In the genomic region with DNA sequence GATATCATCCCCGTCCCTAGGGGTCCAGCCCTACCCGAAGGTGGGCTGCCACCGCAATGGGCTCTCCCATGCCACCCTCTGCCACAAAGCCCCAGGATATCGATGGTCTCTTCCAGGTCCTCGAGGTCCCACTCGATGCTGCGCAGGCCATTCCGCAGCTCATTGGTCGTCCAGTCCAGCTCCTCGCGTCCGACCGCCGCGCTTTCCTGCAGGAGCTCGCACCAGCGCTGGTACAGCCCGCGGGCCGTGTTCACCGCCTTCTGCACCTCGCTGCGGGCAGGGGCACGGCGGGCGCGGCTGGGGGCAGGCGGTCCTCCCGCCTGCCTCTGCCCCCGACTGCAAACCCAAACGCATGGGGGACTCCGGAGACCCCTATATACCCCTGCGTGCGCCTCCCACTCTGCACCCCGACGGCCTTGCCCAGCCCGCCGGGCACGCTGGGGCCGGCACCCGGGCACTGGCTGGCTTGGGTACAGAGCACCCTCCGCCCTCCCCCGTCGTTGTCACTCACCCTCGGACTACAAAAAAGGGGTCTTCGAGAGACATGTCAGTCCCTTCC, we compare ENCODE assay signal across 8 cellular contexts. TPM values are rescaled to one million over a fixed set of nuclear protein-coding genes. Genes with fewer than 3 reads are reported as not detected.
A peak's percentile ranks its signal among the peaks of the same experiment; 100 is the strongest.
DNase-seq lines count a peak whose midpoint lies in the region; ATAC-seq lines count a peak whose summit lies in the region.

No MANE protein-coding gene starts in this region.

- H3K9me3 Mint-ChIP-seq in naive thymus-derived CD8-positive, alpha-beta T cell, result peaks cover 0 to 8% (median 0%) of the 10 kb centered on the region in 9 donors

- H3K27ac ChIP-seq in HUES6 (ENCODE audit: low read depth, low read length) (peak overlapping the region; percentile 96; the same call in 1 of the 2 replicates), epithelial cell of prostate (peak overlapping the region; percentile 99)

- H3K9me3 ChIP-seq in HUES6 (ENCODE audit: control insufficient read depth, insufficient read depth, low read depth, low read length), result no peaks in the 10 kb centered on the region

- H3K4me3 Mint-ChIP-seq in naive thymus-derived CD8-positive, alpha-beta T cell, result peak overlapping the region; percentile 93 to 99 (median 98)

- POLR2A ChIA-PET in naive thymus-derived CD8-positive, alpha-beta T cell (lab: Charles Lee), result interaction anchor here (0.9 to 13.4 kb wide), 11 partner anchors 8 to 357 kb away, joined by 3 to 918 read pairs (median 6); partner anchors contain the start of gene NACC1

- H3K36me3 Mint-ChIP-seq in naive thymus-derived CD8-positive, alpha-beta T cell, result peaks cover 9 to 19% (median 14%) of the 10 kb centered on the region in 3 donors

- peaks cover 19% of the 10 kb centered on the region for H3K36me3 ChIP-seq in HUES6 (ENCODE audit: control insufficient read depth, insufficient read depth, low read length)

- DNase-seq in NCI-H2196 (lab: John Stamatoyannopoulos, UW; ENCODE audit: unreplicated experiment) (peak; percentile 23), NCI-H2196 treated with DMSO at 0.1 percent for 48 hours (lab: John Stamatoyannopoulos, UW; ENCODE audit: unreplicated experiment) (no peak), T1000 (lab: John Stamatoyannopoulos, UW) (peak; percentile 46), epithelial cell of prostate (ENCODE audit: low read depth, low spot score) (no peak), middle frontal gyrus (ENCODE audit: extremely low spot score, low spot score) (no peak), NAMALWA (ENCODE audit: low spot score) (no peak)
- DNase-seq in naive thymus-derived CD8-positive, alpha-beta T cell, result peak in 2 of 10 donors; percentile 11 to 36

- peaks cover 22 to 44% (median 25%) of the 10 kb centered on the region in 4 donors for H3K4me1 Mint-ChIP-seq in naive thymus-derived CD8-positive, alpha-beta T cell

- H3K27me3 ChIP-seq in HUES6 (ENCODE audit: control insufficient read depth, insufficient read depth, low read length), result no peaks in the 10 kb centered on the region

- H3K4me1 ChIP-seq in HUES6 (ENCODE audit: control insufficient read depth, insufficient read depth, low read length), result no peaks in the 10 kb centered on the region

- peak overlapping the region; percentile 99 for H3K9ac ChIP-seq in HUES6 (ENCODE audit: low read length)

- H3K4me3 ChIP-seq in HUES6 (ENCODE audit: low read depth, low read length), result peak overlapping the region; percentile 92

- peak; percentile 1 to 11 for ATAC-seq in naive thymus-derived CD8-positive, alpha-beta T cell

- peaks cover 0 to 3% (median 0%) of the 10 kb centered on the region in 5 donors for H3K27me3 Mint-ChIP-seq in naive thymus-derived CD8-positive, alpha-beta T cell

- peak overlapping the region; percentile 60 to 100 (median 98) for H3K27ac Mint-ChIP-seq in naive thymus-derived CD8-positive, alpha-beta T cell

RNA-seq across cellular contexts. Expression of gene STX10, which starts 0.5 kb away (rescaled TPM):
- total RNA-seq in naive thymus-derived CD8-positive, alpha-beta T cell, result 10 to 100 TPM; 60.2 to 62.8 TPM
- polyA plus RNA-seq in naive thymus-derived CD8-positive, alpha-beta T cell, result 10 to 100 TPM; 36.1 to 56.2 (median 50.2) TPM

RNA-seq across cellular contexts. Expression of gene IER2, which starts 0.5 kb away (rescaled TPM):
- total RNA-seq in naive thymus-derived CD8-positive, alpha-beta T cell, result 100 to 1,000 TPM; 105 to 112 TPM
- polyA plus RNA-seq in naive thymus-derived CD8-positive, alpha-beta T cell, result 100 to 1,000 TPM; 100 to 162 (median 107) TPM

RNA-seq across cellular contexts. Expression of gene NACC1, which starts 31.6 kb away (rescaled TPM):
- total RNA-seq in naive thymus-derived CD8-positive, alpha-beta T cell, result 10 to 100 TPM; 24.5 to 25.7 TPM
- 1 to 10 TPM; 1.4 to 3.4 (median 1.9) TPM for polyA plus RNA-seq in naive thymus-derived CD8-positive, alpha-beta T cell

RNA-seq across cellular contexts. Expression of gene TRMT1, which starts 33.2 kb away (rescaled TPM):
- total RNA-seq in naive thymus-derived CD8-positive, alpha-beta T cell, result 100 to 1,000 TPM; 100 to 103 TPM
- 10 to 100 TPM; 26.1 to 35.1 (median 27.2) TPM for polyA plus RNA-seq in naive thymus-derived CD8-positive, alpha-beta T cell

RNA-seq across cellular contexts. Expression of gene LYL1, which starts 47.0 kb away (rescaled TPM):
- total RNA-seq in naive thymus-derived CD8-positive, alpha-beta T cell, result 1 to 10 TPM; 6.6 to 7.9 TPM
- 1 to 10 TPM in 2 of 3 donors, under 1 TPM in 1; 0.37 to 2.6 (median 1.3) TPM for polyA plus RNA-seq in naive thymus-derived CD8-positive, alpha-beta T cell

Comparison
In these comparisons a context has a peak if more than half of its experiments do, and no peak if none do; other contexts are left out.
1. DNase-seq: peak in NCI-H2196 (single experiment) and T1000 (single experiment); none in NCI-H2196 treated with DMSO at 0.1 percent for 48 hours (single experiment), epithelial cell of prostate (single experiment), middle frontal gyrus (single experiment) and NAMALWA (single experiment).